Comparison of ENCODE assay signal across 27 cellular contexts in genomic region chr1:19044471-19044870, GRCh38.
DNase-seq lines count a peak whose midpoint lies in the region; ATAC-seq, FAIRE-seq and TF ChIP-seq lines count a peak whose summit lies in the region.
"Had no signal": no experiment of that assay in that cellular context is flagged by ENCODE, and none has a peak within 500 bp of the region (broad histone marks: within the 10 kb centered on the region; RNA-seq: fewer than 3 reads in every experiment).

No MANE protein-coding gene starts in this region.

- H3K27ac ChIP-seq in SK-N-SH (ENCODE audit: low read depth in 2 of 2, low read length in 1 of 2) (no peak overlapping the region), H9 (ENCODE audit: insufficient read length, low read depth, low read length) (no peak overlapping the region), HepG2 (ENCODE audit: extremely low read length, insufficient read depth, low read length) (peak overlapping the region; percentile 49), spleen (no peak overlapping the region), mesenchymal stem cell (ENCODE audit: low read length, poor library complexity, severe bottlenecking) (no peak overlapping the region)
- H3K27ac ChIP-seq: 22Rv1; BLaER1 treated with 17β-estradiol and CSF1 and Interleukin-3, amounts not matched to agents 10 nM and 100 nM; Peyer's patch; SJSA1 had no signal

- H2AFZ ChIP-seq in SK-N-SH (ENCODE audit: low read depth) (no peak overlapping the region), H9 (ENCODE audit: low read length) (no peak overlapping the region), HepG2 (ENCODE audit: low read length) (no peak overlapping the region), mesenchymal stem cell (ENCODE audit: low read depth, low read length) (no peak overlapping the region)

- H2BK12ac ChIP-seq in H9 (ENCODE audit: insufficient read length, low read depth, low read length) (no peak overlapping the region), mesenchymal stem cell (ENCODE audit: low read length in 2 of 2) (no peak overlapping the region)

- H3K27me3 ChIP-seq in SK-N-SH (ENCODE audit: insufficient read depth) = no peaks in the 10 kb centered on the region
- H3K27me3 ChIP-seq in H9 (ENCODE audit: insufficient read depth, low read length) = no peaks in the 10 kb centered on the region
- H3K27me3 ChIP-seq in HepG2 (ENCODE audit: control insufficient read depth in 1 of 2, insufficient read depth in 2 of 2, low read length in 2 of 2) = no peaks in the 10 kb centered on the region
- peaks cover 0 to 26% (median 0%) of the 10 kb centered on the region in 7 donors for H3K27me3 ChIP-seq in spleen (replicated peaks in 1 of 7)
- H3K27me3 ChIP-seq in mesenchymal stem cell (ENCODE audit: control insufficient read depth in 1 of 2, insufficient read depth in 1 of 2, low read length in 2 of 2) = peaks cover 16 to 56% of the 10 kb centered on the region in 2 experiments
- H3K27me3 ChIP-seq: BLaER1 treated with 17β-estradiol and CSF1 and Interleukin-3, amounts not matched to agents 10 nM and 100 nM; Peyer's patch; SJSA1 had no signal

- TF ChIP-seq POLR2A in HepG2 (IDR thresholded peaks at IDR 0.05; ENCODE audit: insufficient read depth in 1 of 2, low read depth in 2 of 2, low read length in 2 of 2) (no peak), spleen (IDR thresholded peaks at IDR 0.05) (no peak)

- no peak overlapping the region for H2AK5ac ChIP-seq in H9 (ENCODE audit: insufficient read length, low read length)
- H2AK5ac ChIP-seq in mesenchymal stem cell (ENCODE audit: low read length, severe bottlenecking) = no peak overlapping the region

- H3K4me2 ChIP-seq in SK-N-SH = no peak overlapping the region
- H3K4me2 ChIP-seq in H9 (ENCODE audit: insufficient read depth, insufficient read length, low read length) = no peak overlapping the region
- H3K4me2 ChIP-seq in HepG2 (ENCODE audit: low read depth, low read length) = no peak overlapping the region
- H3K4me2 ChIP-seq in mesenchymal stem cell (ENCODE audit: low read length, poor library complexity, severe bottlenecking) = no peak overlapping the region
- H3K4me2 ChIP-seq: BLaER1 treated with 17β-estradiol and CSF1 and Interleukin-3, amounts not matched to agents 10 nM and 100 nM had no signal

- H3K4me1 ChIP-seq in SK-N-SH (ENCODE audit: control insufficient read depth in 1 of 2, insufficient read depth in 2 of 2, low read depth in 1 of 2, low read length in 1 of 2) (peaks cover 0 to 2% of the 10 kb centered on the region in 2 experiments; a peak in 1 of 4 replicates), H9 (ENCODE audit: insufficient read depth, low read length) (no peaks in the 10 kb centered on the region), HepG2 (ENCODE audit: insufficient read depth, low read length) (peaks cover 71% of the 10 kb centered on the region), spleen (peaks cover 0 to 28% (median 12%) of the 10 kb centered on the region in 6 donors), mesenchymal stem cell (ENCODE audit: control insufficient read depth, insufficient read depth, low read depth, low read length) (peaks cover 11% of the 10 kb centered on the region)

- no peak overlapping the region for H3K18ac ChIP-seq in H9 (ENCODE audit: insufficient read length, low read depth, low read length)
- H3K18ac ChIP-seq in mesenchymal stem cell (ENCODE audit: low read depth in 1 of 2, low read length in 2 of 2) = no peak overlapping the region

- no peak overlapping the region for H4K5ac ChIP-seq in H9 (ENCODE audit: insufficient read length, low read depth, low read length)

- no peak overlapping the region for H2BK15ac ChIP-seq in H9 (ENCODE audit: low read depth, low read length)
- no peak overlapping the region for H2BK15ac ChIP-seq in mesenchymal stem cell (ENCODE audit: low read depth, poor library complexity, severe bottlenecking)

- no peak overlapping the region for H2BK120ac ChIP-seq in H9 (ENCODE audit: low read depth, low read length, poor library complexity, severe bottlenecking)
- H2BK120ac ChIP-seq in mesenchymal stem cell (ENCODE audit: low read depth, low read length) = no peak overlapping the region

- no peaks in the 10 kb centered on the region for H3K9me2 ChIP-seq in SK-N-SH

- H3K9me3 ChIP-seq in SK-N-SH = no peaks in the 10 kb centered on the region
- no peaks in the 10 kb centered on the region for H3K9me3 ChIP-seq in H9 (ENCODE audit: control insufficient read depth, low read depth, low read length)
- no peaks in the 10 kb centered on the region for H3K9me3 ChIP-seq in HepG2 (ENCODE audit: low read length)
- no peaks in the 10 kb centered on the region for H3K9me3 ChIP-seq in spleen
- no peaks in the 10 kb centered on the region for H3K9me3 ChIP-seq in mesenchymal stem cell (ENCODE audit: control insufficient read depth, low read length)
- H3K9me3 ChIP-seq: BLaER1 treated with 17β-estradiol and CSF1 and Interleukin-3, amounts not matched to agents 10 nM and 100 nM; Caco-2; Peyer's patch; SJSA1 had no signal

- TF ChIP-seq RAD21 in SK-N-SH (IDR thresholded peaks at IDR 0.05; ENCODE audit: low read length) = no peak
- no peak for TF ChIP-seq RAD21 in HepG2 (CRISPR knock-in tag; IDR thresholded peaks at IDR 0.05)

- H3F3A ChIP-seq in SK-N-SH (replicated peaks; ENCODE audit: insufficient read depth) = no peaks in the 10 kb centered on the region

- no TSS peak for BruUV-seq in HepG2 (replicated peaks; lab: Mats Ljungman, UMichigan)

- H3K9ac ChIP-seq in SK-N-SH (no peak overlapping the region), H9 (ENCODE audit: extremely low read depth, insufficient read length, low read length) (no peak overlapping the region), HepG2 (ENCODE audit: insufficient read depth, low read depth, low read length) (no peak overlapping the region), mesenchymal stem cell (ENCODE audit: low read length) (no peak overlapping the region)
- H3K9ac ChIP-seq: BLaER1 treated with 17β-estradiol and CSF1 and Interleukin-3, amounts not matched to agents 10 nM and 100 nM had no signal

- no peak overlapping the region for H3K4me3 Mint-ChIP-seq in H9
- H3K4me3 Mint-ChIP-seq in activated CD4-positive, alpha-beta T cell treated with anti-CD3 and anti-CD28 coated beads, Interleukin-2, amount 10 ng/mL, durations not matched to agents 7 days and 5 days = no peak overlapping the region
- H3K4me3 Mint-ChIP-seq: CD4-positive, alpha-beta memory T cell had no signal

- H4K91ac ChIP-seq in H9 (ENCODE audit: insufficient read length, low read depth, low read length) (no peak overlapping the region), mesenchymal stem cell (ENCODE audit: low read length) (no peak overlapping the region)

- no peak overlapping the region for H3K4me3 ChIP-seq in SK-N-SH (ENCODE audit: low read depth in 2 of 2, low read length in 1 of 2)
- H3K4me3 ChIP-seq in HepG2 (replicated peaks in 1 of 3; ENCODE audit: insufficient read depth in 1 of 3, low read depth in 2 of 3, low read length in 3 of 3) = no peak overlapping the region
- no peak overlapping the region for H3K4me3 ChIP-seq in spleen
- H3K4me3 ChIP-seq in mesenchymal stem cell (ENCODE audit: insufficient read depth in 1 of 2, low read depth in 1 of 2, low read length in 2 of 2) = no peak overlapping the region
- H3K4me3 ChIP-seq: BLaER1 treated with 17β-estradiol and CSF1 and Interleukin-3, amounts not matched to agents 10 nM and 100 nM; Peyer's patch; SJSA1 had no signal

- no peak overlapping the region for H4K8ac ChIP-seq in H9 (replicated peaks; ENCODE audit: insufficient read length, low read depth, low read length)
- H4K8ac ChIP-seq in mesenchymal stem cell (ENCODE audit: low read length) = no peak overlapping the region

- POLR2A ChIA-PET in SK-N-SH (lab: Yijun Ruan, JAX) (no interaction called here), HepG2 (lab: Yijun Ruan, JAX) (interaction anchor here (1.1 to 1.3 kb wide), 2 partner anchors 9 to 24 kb away, joined by 3 read pairs; no protein-coding TSS in a partner anchor)
- POLR2A ChIA-PET in activated CD4-positive, alpha-beta T cell treated with anti-CD3 and anti-CD28 coated beads, Interleukin-2, amount 10 ng/mL, durations not matched to agents 7 days and 5 days (lab: Charles Lee) = no interaction called here

- H3K79me1 ChIP-seq in H9 (ENCODE audit: insufficient read depth, low read depth, low read length, poor library complexity, severe bottlenecking) (no peaks in the 10 kb centered on the region), mesenchymal stem cell (replicated peaks; ENCODE audit: low read length, poor library complexity, severe bottlenecking) (no peaks in the 10 kb centered on the region)

- no peak overlapping the region for H2BK20ac ChIP-seq in H9 (ENCODE audit: low read depth, low read length, poor library complexity, severe bottlenecking)

- no peak overlapping the region for H2BK5ac ChIP-seq in H9 (ENCODE audit: insufficient read length, low read length)
- H2BK5ac ChIP-seq in mesenchymal stem cell (ENCODE audit: low read depth, low read length, poor library complexity, severe bottlenecking) = no peak overlapping the region

- ATAC-seq in SK-N-SH treated with all-trans-retinoic acid at 6 μM for 48 hours = no peak
- no peak for ATAC-seq in HepG2
- no peak for ATAC-seq in GM21515 (IDR thresholded peaks at IDR 0.05; ENCODE audit: unreplicated experiment)

- H3K4ac ChIP-seq in H9 (ENCODE audit: low read depth, low read length) = no peak overlapping the region
- no peak overlapping the region for H3K4ac ChIP-seq in mesenchymal stem cell (ENCODE audit: low read depth in 1 of 2, low read length in 2 of 2)

- in situ Hi-C loops in HepG2 (cut with HindIII; ENCODE audit: extremely low pct_ligation_motif_present, low pct_unique_long_range_greater_than_20kb) = no loop called here

- H3K56ac ChIP-seq in H9 (ENCODE audit: insufficient read length, low read depth, low read length) = no peak overlapping the region

- no peaks in the 10 kb centered on the region for H3K36me3 Mint-ChIP-seq in H9 (ENCODE audit: insufficient read depth in 1 of 3, low read depth in 3 of 3)
- no peaks in the 10 kb centered on the region for H3K36me3 Mint-ChIP-seq in activated CD4-positive, alpha-beta T cell treated with anti-CD3 and anti-CD28 coated beads, Interleukin-2, amount 10 ng/mL, durations not matched to agents 7 days and 5 days (ENCODE audit: low read depth)
- H3K36me3 Mint-ChIP-seq: CD4-positive, alpha-beta memory T cell had no signal

- no peaks in the 10 kb centered on the region for H3K23me2 ChIP-seq in H9 (ENCODE audit: insufficient read length, low read depth, low read length, poor library complexity, severe bottlenecking)

- DNase-seq in SK-N-SH (peak; percentile 1), H9 (peak; percentile 26), HepG2 (ENCODE audit: low spot score) (no peak), spleen (peak; percentile 29), mesenchymal stem cell (no peak)
- no peak for DNase-seq in activated CD4-positive, alpha-beta T cell treated with anti-CD3 and anti-CD28 coated beads, Interleukin-2, amount 10 ng/mL, durations not matched to agents 7 days and 5 days
- DNase-seq: CD4-positive, alpha-beta memory T cell; DMS 273 treated with DMSO at 0.1 percent for 48 hours; DMS79 treated with DMSO at 0.1 percent for 48 hours; GOT3; Karpas-422; MV-4-11; NCI-H1105 treated with DMSO at 0.1 percent for 48 hours; NCI-H1694; NCI-H2081; NCI-H2171; NCI-H345; NCI-H524 treated with DMSO at 0.1 percent for 48 hours; NCI-H82; Peyer's patch had no signal

- H3K79me2 ChIP-seq in SK-N-SH (ENCODE audit: insufficient read depth) = no peaks in the 10 kb centered on the region
- H3K79me2 ChIP-seq in H9 (ENCODE audit: insufficient read depth, low read length) = no peaks in the 10 kb centered on the region
- H3K79me2 ChIP-seq in HepG2 (ENCODE audit: insufficient read depth, low read length) = no peaks in the 10 kb centered on the region

- H3K4me1 Mint-ChIP-seq in H9 = peaks cover 7 to 19% of the 10 kb centered on the region in 2 experiments
- peaks cover 2% of the 10 kb centered on the region for H3K4me1 Mint-ChIP-seq in activated CD4-positive, alpha-beta T cell treated with anti-CD3 and anti-CD28 coated beads, Interleukin-2, amount 10 ng/mL, durations not matched to agents 7 days and 5 days

- H3K27ac Mint-ChIP-seq in H9 = peak overlapping the region in 1 of 3 experiments; percentile 33; a peak in 2 of 7 replicates
- H3K27ac Mint-ChIP-seq in activated CD4-positive, alpha-beta T cell treated with anti-CD3 and anti-CD28 coated beads, Interleukin-2, amount 10 ng/mL, durations not matched to agents 7 days and 5 days = no peak overlapping the region
- H3K27ac Mint-ChIP-seq: CD4-positive, alpha-beta memory T cell had no signal

- H3K23ac ChIP-seq in H9 (ENCODE audit: insufficient read length, low read depth, low read length) = no peak overlapping the region
- H3K23ac ChIP-seq in mesenchymal stem cell (ENCODE audit: low read length in 2 of 2) = no peak overlapping the region

- H3K36me3 ChIP-seq in SK-N-SH (replicated peaks in 1 of 2; ENCODE audit: control insufficient read depth in 1 of 2, insufficient read depth in 2 of 2, low read length in 1 of 2) = no peaks in the 10 kb centered on the region
- no peaks in the 10 kb centered on the region for H3K36me3 ChIP-seq in HepG2 (replicated peaks in 1 of 2; ENCODE audit: control insufficient read depth in 1 of 2, insufficient read depth in 2 of 2, low read length in 2 of 2)
- H3K36me3 ChIP-seq in spleen = no peaks in the 10 kb centered on the region
- H3K36me3 ChIP-seq in mesenchymal stem cell (ENCODE audit: control insufficient read depth in 1 of 2, insufficient read depth in 2 of 2, low read depth in 1 of 2, low read length in 2 of 2) = no peaks in the 10 kb centered on the region
- H3K36me3 ChIP-seq: BLaER1 treated with 17β-estradiol and CSF1 and Interleukin-3, amounts not matched to agents 10 nM and 100 nM; Peyer's patch; SJSA1 had no signal

- H3K14ac ChIP-seq in H9 (ENCODE audit: insufficient read depth, low read length) (no peak overlapping the region; the same call in 1 of the 2 replicates), mesenchymal stem cell (ENCODE audit: low read length in 2 of 2) (no peak overlapping the region)

- WGBS in SK-N-SH (ENCODE audit: low lambda C conversion rate) = 65% methylated on average over 6 of the region's 6 CpGs
- no CpG with 5 or more reads among the region's 6 CpGs for WGBS in H9 (ENCODE audit: extremely low coverage, insufficient read length, low lambda C conversion rate)
- 97% methylated on average over 6 of the region's 6 CpGs for WGBS in HepG2 (ENCODE audit: low lambda C conversion rate)
- WGBS in spleen, 5 donors = 63 to 84% (median 80%) methylated on average over 6 of the region's 6 CpGs
- 75% methylated on average over 6 of the region's 6 CpGs for WGBS in mesenchymal stem cell

- no peak for TF ChIP-seq CTCF in SK-N-SH (IDR thresholded peaks at IDR 0.05)
- TF ChIP-seq CTCF in H9 (conservative IDR thresholded peaks at IDR 0.05) = no peak
- TF ChIP-seq CTCF in HepG2 (CRISPR knock-in tag; IDR thresholded peaks at IDR 0.05) = no peak
- TF ChIP-seq CTCF in spleen (IDR thresholded peaks at IDR 0.05 in 8 of 11, conservative IDR thresholded peaks at IDR 0.05 in 3 of 11) = no peak

- peaks cover 6% of the 10 kb centered on the region for H3K27me3 Mint-ChIP-seq in H9 (ENCODE audit: low read depth)
- H3K27me3 Mint-ChIP-seq in activated CD4-positive, alpha-beta T cell treated with anti-CD3 and anti-CD28 coated beads, Interleukin-2, amount 10 ng/mL, durations not matched to agents 7 days and 5 days = peaks cover 9% of the 10 kb centered on the region

- CTCF ChIA-PET in SK-N-SH (lab: Yijun Ruan, JAX) (interaction anchor here (1.5 kb wide), 2 partner anchors 132 to 137 kb away, joined by 5 read pairs; no protein-coding TSS in a partner anchor), HepG2 (lab: Yijun Ruan, JAX; ENCODE audit: low intra/inter-chr PET ratio, low total read pairs) (no interaction called here)
- CTCF ChIA-PET in activated CD4-positive, alpha-beta T cell treated with anti-CD3 and anti-CD28 coated beads, Interleukin-2, amount 10 ng/mL, durations not matched to agents 7 days and 5 days (lab: Charles Lee) = interaction anchor here (1.8 kb wide), 1 partner anchor 15 kb away, joined by 4 read pairs; no protein-coding TSS in a partner anchor

- no peak overlapping the region for H3T11ph ChIP-seq in H9 (ENCODE audit: low read length)

- intact Hi-C loops in HepG2 (cut with micrococcal nuclease; ENCODE audit: unreplicated experiment) = no loop called here
- intact Hi-C loops in spleen (cut with DNase I; ENCODE audit: low total_unique reads) = no loop called here

- H4K20me1 ChIP-seq in SK-N-SH (ENCODE audit: insufficient read depth) (no peaks in the 10 kb centered on the region), H9 (ENCODE audit: control insufficient read depth, insufficient read depth, insufficient read length) (no peaks in the 10 kb centered on the region), HepG2 (ENCODE audit: insufficient read depth, low read length) (no peaks in the 10 kb centered on the region)
- H4K20me1 ChIP-seq: BLaER1 treated with 17β-estradiol and CSF1 and Interleukin-3, amounts not matched to agents 10 nM and 100 nM had no signal

- FAIRE-seq in HepG2 (lab: Jason Lieb, UNC) = no peak
- FAIRE-seq: GM12891 had no signal

- no peaks in the 10 kb centered on the region; a peak in 1 of 5 replicates for H3K9me3 Mint-ChIP-seq in H9
- no peaks in the 10 kb centered on the region for H3K9me3 Mint-ChIP-seq in activated CD4-positive, alpha-beta T cell treated with anti-CD3 and anti-CD28 coated beads, Interleukin-2, amount 10 ng/mL, durations not matched to agents 7 days and 5 days
- H3K9me3 Mint-ChIP-seq: CD4-positive, alpha-beta memory T cell had no signal

- TF ChIP-seq EP300 in SK-N-SH (IDR thresholded peaks at IDR 0.05; ENCODE audit: borderline replicate concordance in 1 of 2, low read depth in 1 of 2, low read length in 1 of 2) = no peak
- TF ChIP-seq EP300 in HepG2 (IDR thresholded peaks at IDR 0.05; ENCODE audit: low read depth in 2 of 2, low read length in 2 of 2) = no peak
- no peak for TF ChIP-seq EP300 in HepG2 (CRISPR knock-in tag; IDR thresholded peaks at IDR 0.05; ENCODE audit: borderline replicate concordance)

Comparison
In these comparisons a context has a peak if more than half of its experiments do, and no peak if none do; other contexts are left out.
1. DNase-seq: peak in SK-N-SH (single experiment), H9 (single experiment) and spleen (single experiment); none in HepG2 (single experiment), activated CD4-positive, alpha-beta T cell treated with anti-CD3 and anti-CD28 coated beads, Interleukin-2, amount 10 ng/mL, durations not matched to agents 7 days and 5 days (single experiment) and mesenchymal stem cell (single experiment).